Comparison of ENCODE assay signal across 20 cellular contexts in the genomic region with DNA sequence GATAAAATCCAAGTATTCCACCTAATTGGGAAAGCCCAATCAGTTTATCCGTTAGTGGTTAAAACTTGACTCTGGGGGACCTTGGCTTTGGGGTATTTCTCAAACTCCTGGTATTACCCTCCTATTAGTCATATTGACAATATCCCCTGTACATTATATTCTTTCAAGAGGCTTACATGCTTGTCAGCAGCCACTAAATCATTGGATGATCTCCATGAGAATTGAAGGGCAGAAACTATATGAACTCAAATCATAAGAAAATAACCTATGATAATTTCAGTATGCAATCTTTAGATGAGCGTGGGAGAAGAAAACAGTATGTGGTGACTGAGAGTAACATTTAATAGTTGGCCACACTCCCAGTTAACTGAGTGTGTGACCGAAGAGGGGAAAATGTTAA.
"Had no signal": no experiment of that assay in that cellular context is flagged by ENCODE, and none has a peak within 500 bp of the region (broad histone marks: within the 10 kb centered on the region; RNA-seq: fewer than 3 reads in every experiment).

No MANE protein-coding gene starts in this region.

- H3K36me3 ChIP-seq: thoracic aorta had no signal

- H3K79me2 ChIP-seq: hepatocyte had no signal

- H3K27ac Mint-ChIP-seq: nephron progenitor cell; stimulated activated memory B cell treated with anti-CD40 and anti-IgM and Interleukin-4, amounts not matched to agents 10 μg/mL and 1 μg/mL and 100 μg/mL, for 72 hours; stimulated activated naive CD8-positive, alpha-beta T cell treated with anti-CD3 and anti-CD28 coated beads, Interleukin-15, Interleukin-2, amounts not matched to agents 100 ng/mL and 50 ng/mL, for 24 hours had no signal

- H3K4me3 ChIP-seq: coronary artery, hepatocyte, lung, spleen, thoracic aorta, transverse colon had no signal

- H3K4me2 ChIP-seq: hepatocyte had no signal

- H3K4me1 Mint-ChIP-seq: naive B cell; nephron progenitor cell; stimulated activated memory B cell treated with anti-CD40 and anti-IgM and Interleukin-4, amounts not matched to agents 10 μg/mL and 1 μg/mL and 100 μg/mL, for 72 hours had no signal

- H3K4me3 Mint-ChIP-seq: naive B cell; nephron progenitor cell; stimulated activated memory B cell treated with anti-CD40 and anti-IgM and Interleukin-4, amounts not matched to agents 10 μg/mL and 1 μg/mL and 100 μg/mL, for 72 hours; stimulated activated naive CD8-positive, alpha-beta T cell treated with anti-CD3 and anti-CD28 coated beads, Interleukin-15, Interleukin-2, amounts not matched to agents 100 ng/mL and 50 ng/mL, for 24 hours had no signal

- H3K4me1 ChIP-seq: spleen, transverse colon had no signal

- H3K27me3 ChIP-seq: brain microvascular endothelial cell, hepatocyte, spleen, transverse colon had no signal

- H2AFZ ChIP-seq: hepatocyte had no signal

- H3K27me3 Mint-ChIP-seq: naive B cell; stimulated activated memory B cell treated with anti-CD40 and anti-IgM and Interleukin-4, amounts not matched to agents 10 μg/mL and 1 μg/mL and 100 μg/mL, for 72 hours; stimulated activated naive CD8-positive, alpha-beta T cell treated with anti-CD3 and anti-CD28 coated beads, Interleukin-15, Interleukin-2, amounts not matched to agents 100 ng/mL and 50 ng/mL, for 24 hours had no signal

- DNase-seq: brain microvascular endothelial cell; effector CD8-positive, alpha-beta T cell; left colon; left ventricle myocardium superior; mesenchymal stem cell; naive B cell; nephron progenitor cell; posterior cingulate gyrus; spleen; stimulated activated CD4-positive, alpha-beta T cell treated with anti-CD3 and anti-CD28 coated beads, Interleukin-15, amount 100 ng/mL, for 24 hours; stimulated activated CD4-positive, alpha-beta T cell treated with anti-CD3 and anti-CD28 coated beads, Interleukin-1b, Interleukin-23, amount 100 ng/mL, for 48 hours; stimulated activated CD4-positive, alpha-beta T cell treated with anti-CD3 and anti-CD28 coated beads, Interleukin-4, amount 100 ng/mL, for 24 hours; transverse colon had no signal

- H3K27ac ChIP-seq: brain microvascular endothelial cell, coronary artery, hepatocyte, spleen, thoracic aorta, transverse colon had no signal

- H3K9me3 ChIP-seq: thoracic aorta, transverse colon had no signal

- ATAC-seq: esophagus mucosa; left colon; left ventricle myocardium superior; stimulated activated memory B cell treated with anti-CD40 and anti-IgM and Interleukin-4, amounts not matched to agents 10 μg/mL and 1 μg/mL and 100 μg/mL, for 72 hours had no signal
